Comparison of ENCODE assay signal across 9 cellular contexts in genomic region chr7:26167293-26167934, GRCh38. TPM values are rescaled to one million over a fixed set of nuclear protein-coding genes. Genes with fewer than 3 reads are reported as not detected.
DNase-seq lines count a peak whose midpoint lies in the region; ATAC-seq, FAIRE-seq and TF ChIP-seq lines count a peak whose summit lies in the region.
"Had no signal": no experiment of that assay in that cellular context is flagged by ENCODE, and none has a peak within 500 bp of the region (broad histone marks: within the 10 kb centered on the region; RNA-seq: fewer than 3 reads in every experiment).

No MANE protein-coding gene starts in this region.

- FAIRE-seq in pancreas (lab: Jason Lieb, UNC): no peak

- peaks cover 5% of the 10 kb centered on the region for H3K4me1 ChIP-seq in RWPE2 (ENCODE audit: insufficient read depth, poor library complexity, severe bottlenecking)
- H3K4me1 ChIP-seq in pancreas: peaks cover 0 to 11% (median 6%) of the 10 kb centered on the region in 3 donors

- H3K9me3 ChIP-seq in RWPE2 (ENCODE audit: severe bottlenecking) (no peaks in the 10 kb centered on the region), pancreas (no peaks in the 10 kb centered on the region)

- DNase-seq in activated CD4-positive, CD25-positive, alpha-beta regulatory T cell treated with anti-CD3 and anti-CD28 coated beads, Interleukin-2, amount 50 U/mL, for 72 hours: no peak
- DNase-seq in RWPE2 (ENCODE audit: low spot score) (no peak), pancreas (no peak), OCI-M2 (lab: John Stamatoyannopoulos, UW; ENCODE audit: unreplicated experiment) (no peak), posterior cingulate gyrus (no peak), GM13976 (ENCODE audit: low spot score) (no peak)
- DNase-seq: NCI-H2029 treated with DMSO at 0.1 percent for 48 hours had no signal

- H3K27me3 ChIP-seq in RWPE2 (ENCODE audit: insufficient read depth, poor library complexity, severe bottlenecking) (no peaks in the 10 kb centered on the region), pancreas (no peaks in the 10 kb centered on the region)

- ATAC-seq in activated CD4-positive, CD25-positive, alpha-beta regulatory T cell treated with anti-CD3 and anti-CD28 coated beads, Interleukin-2, amount 50 U/mL, for 24 hours: peak; percentile 89 to 90
- ATAC-seq in HG02623 (IDR thresholded peaks at IDR 0.05; ENCODE audit: unreplicated experiment) (peak; percentile 64), RWPE2 (ENCODE audit: low read depth) (0 out of 3 replicates have a peak, but pooled peaks have one; percentile 29), pancreas (peak; percentile 50 to 81 (median 70))

- in situ Hi-C loops in GM13976 (cut with MboI; ENCODE audit: low sequenced_read_pairs, unreplicated experiment): no loop called here

- H3K36me3 ChIP-seq in RWPE2 (ENCODE audit: low read depth) (peaks cover 7% of the 10 kb centered on the region; the same call in 1 of the 2 replicates), pancreas (no peaks in the 10 kb centered on the region)

- no peak overlapping the region for H3K4me3 ChIP-seq in RWPE2 (ENCODE audit: severe bottlenecking)
- H3K4me3 ChIP-seq in pancreas: no peak overlapping the region

- H3K27ac ChIP-seq in RWPE2 (ENCODE audit: poor library complexity, severe bottlenecking) (no peak overlapping the region), pancreas (no peak overlapping the region)

- intact Hi-C loops in pancreas (cut with DNase I) (no loop called here), posterior cingulate gyrus (cut with DNase I) (no loop called here)

- TF ChIP-seq CTCF in RWPE2 (IDR thresholded peaks at IDR 0.05; ENCODE audit: poor library complexity, severe bottlenecking) (no peak), pancreas (IDR thresholded peaks at IDR 0.05) (no peak), GM13976 (IDR thresholded peaks at IDR 0.05; ENCODE audit: borderline replicate concordance, control extremely low read depth, extremely low read depth, insufficient read depth, missing control alignments) (no peak)

- WGBS in pancreas, 2 donors: 46 to 50% methylated on average over 3 of the region's 3 CpGs

RNA-seq across cellular contexts. Expression of gene NFE2L3, which starts 15.4 kb away (rescaled TPM):
- total RNA-seq in pancreas: 10 to 100 TPM in 1 of 6 donors, 1 to 10 TPM in 5; 1.2 to 10.3 (median 2.6) TPM
- polyA plus RNA-seq in pancreas: 1 to 10 TPM; 1.7 to 2.1 TPM

RNA-seq across cellular contexts. Expression of gene HNRNPA2B1, which starts 33.1 kb away (rescaled TPM):
- total RNA-seq in pancreas: 100 to 1,000 TPM in 5 of 6 donors, 10 to 100 TPM in 1; 84.7 to 235 (median 143) TPM
- polyA plus RNA-seq in pancreas: 100 to 1,000 TPM; 395 to 464 TPM

RNA-seq across cellular contexts. Expression of gene CBX3, which starts 34.1 kb away (rescaled TPM):
- total RNA-seq in pancreas: 10 to 100 TPM; 22.0 to 55.5 (median 32.9) TPM
- 10 to 100 TPM; 32.9 to 60.7 TPM for polyA plus RNA-seq in pancreas

Comparison
In these comparisons a context has a peak if more than half of its experiments do, and no peak if none do; other contexts are left out.
1. ATAC-seq: peak in every context shown above with its lines; median percentile 90 in activated CD4-positive, CD25-positive, alpha-beta regulatory T cell treated with anti-CD3 and anti-CD28 coated beads, Interleukin-2, amount 50 U/mL, for 24 hours; 70 in pancreas; 64 in HG02623; 29 in RWPE2.